8 cellular contexts compared by ENCODE assay signal in genomic region chr12:75390156-75390898, GRCh38. TPM values are rescaled to one million over a fixed set of nuclear protein-coding genes. Genes with fewer than 3 reads are reported as not detected.
DNase-seq lines count a peak whose midpoint lies in the region; ATAC-seq lines count a peak whose summit lies in the region.

No MANE protein-coding gene starts in this region.

- DNase-seq in A172 (ENCODE audit: low spot score) = peak; percentile 2
- no peak for DNase-seq in activated CD8-positive, alpha-beta T cell treated with anti-CD3 and anti-CD28 coated beads, Interleukin-2, amount 10 ng/mL, durations not matched to agents 7 days and 5 days
- DNase-seq in inferior parietal cortex (ENCODE audit: extremely low spot score) = peak; percentile 40
- DNase-seq in superior temporal gyrus (ENCODE audit: extremely low spot score) = peak; percentile 67
- DNase-seq in KBM-7 = no peak
- no peak for DNase-seq in NCI-H2081 treated with DMSO at 0.1 percent for 48 hours (lab: John Stamatoyannopoulos, UW)

- peak overlapping the region; percentile 90 for H3K27ac Mint-ChIP-seq in activated CD8-positive, alpha-beta T cell treated with anti-CD3 and anti-CD28 coated beads, Interleukin-2, amount 10 ng/mL, durations not matched to agents 7 days and 5 days

- peaks cover 32% of the 10 kb centered on the region for H3K4me1 Mint-ChIP-seq in activated CD8-positive, alpha-beta T cell treated with anti-CD3 and anti-CD28 coated beads, Interleukin-2, amount 10 ng/mL, durations not matched to agents 7 days and 5 days (ENCODE audit: low read depth)

- H3K27me3 Mint-ChIP-seq in activated CD8-positive, alpha-beta T cell treated with anti-CD3 and anti-CD28 coated beads, Interleukin-2, amount 10 ng/mL, durations not matched to agents 7 days and 5 days (ENCODE audit: low read depth) = no peaks in the 10 kb centered on the region

- H3K4me3 Mint-ChIP-seq in activated CD8-positive, alpha-beta T cell treated with anti-CD3 and anti-CD28 coated beads, Interleukin-2, amount 10 ng/mL, durations not matched to agents 7 days and 5 days = peak overlapping the region; percentile 82

- in situ Hi-C loops in KBM-7 (cut with MboI; ENCODE audit: low pct_unique_long_range_greater_than_20kb, low sequenced_read_pairs) = no loop called here

- POLR2A ChIA-PET in activated CD8-positive, alpha-beta T cell treated with anti-CD3 and anti-CD28 coated beads, Interleukin-2, amount 10 ng/mL, durations not matched to agents 7 days and 5 days (lab: Charles Lee) = interaction anchor here (1.0 to 1.4 kb wide), 2 partner anchors 17 to 120 kb away, joined by 3 to 5 read pairs; no protein-coding TSS in a partner anchor

- peak; percentile 2 for ATAC-seq in GM21528 (IDR thresholded peaks at IDR 0.05; ENCODE audit: low FRiP score, unreplicated experiment)
- no peak for ATAC-seq in activated CD8-positive, alpha-beta T cell treated with anti-CD3 and anti-CD28 coated beads, Interleukin-2, amount 10 ng/mL, durations not matched to agents 7 days and 5 days
- no peak for ATAC-seq in GM21737 (IDR thresholded peaks at IDR 0.05; ENCODE audit: unreplicated experiment)

- no peaks in the 10 kb centered on the region for H3K36me3 Mint-ChIP-seq in activated CD8-positive, alpha-beta T cell treated with anti-CD3 and anti-CD28 coated beads, Interleukin-2, amount 10 ng/mL, durations not matched to agents 7 days and 5 days (ENCODE audit: low read depth)

- CTCF ChIA-PET in activated CD8-positive, alpha-beta T cell treated with anti-CD3 and anti-CD28 coated beads, Interleukin-2, amount 10 ng/mL, durations not matched to agents 7 days and 5 days (lab: Charles Lee) = interaction anchor here (0.9 to 4.8 kb wide), 16 partner anchors 17 to 136 kb away, joined by 3 to 62 read pairs (median 7); partner anchors contain the start of genes GLIPR1, GLIPR1L1 and KRR1

- no peaks in the 10 kb centered on the region for H3K9me3 Mint-ChIP-seq in activated CD8-positive, alpha-beta T cell treated with anti-CD3 and anti-CD28 coated beads, Interleukin-2, amount 10 ng/mL, durations not matched to agents 7 days and 5 days (ENCODE audit: insufficient read depth)

RNA-seq across cellular contexts. Expression of gene GLIPR1L2, which starts 0.6 kb away (rescaled TPM):
- 0.24 and 0.76 TPM in 2 replicates for total RNA-seq in A172 (2014; rRNA removed; shearing (Covaris generic))
- total RNA-seq in activated CD8-positive, alpha-beta T cell treated with anti-CD3 and anti-CD28 coated beads, Interleukin-2, amount 10 ng/mL, durations not matched to agents 7 days and 5 days = not detected

RNA-seq across cellular contexts. Expression of gene GLIPR1L1, which starts 55.9 kb away (rescaled TPM):
- total RNA-seq in A172 (2014; rRNA removed; shearing (Covaris generic)) = not detected in 2 replicates
- total RNA-seq in activated CD8-positive, alpha-beta T cell treated with anti-CD3 and anti-CD28 coated beads, Interleukin-2, amount 10 ng/mL, durations not matched to agents 7 days and 5 days = not detected

Comparison
In these comparisons a context has a peak if more than half of its experiments do, and no peak if none do; other contexts are left out.
1. DNase-seq: peak in A172 (single experiment), inferior parietal cortex (single experiment) and superior temporal gyrus (single experiment); none in activated CD8-positive, alpha-beta T cell treated with anti-CD3 and anti-CD28 coated beads, Interleukin-2, amount 10 ng/mL, durations not matched to agents 7 days and 5 days (single experiment), KBM-7 (single experiment) and NCI-H2081 treated with DMSO at 0.1 percent for 48 hours (single experiment).